24 cellular contexts compared by ENCODE assay signal in genomic region chr6:164477126-164477525, GRCh38.
DNase-seq lines count a peak whose midpoint lies in the region; FAIRE-seq and TF ChIP-seq lines count a peak whose summit lies in the region.
"Had no signal": no experiment of that assay in that cellular context is flagged by ENCODE, and none has a peak within 500 bp of the region (broad histone marks: within the 10 kb centered on the region; RNA-seq: fewer than 3 reads in every experiment).

No MANE protein-coding gene starts in this region.

- H3K4me3 ChIP-seq in AG10803 (ENCODE audit: low read length) (no peak overlapping the region), brain microvascular endothelial cell (ENCODE audit: low read depth, low read length) (no peak overlapping the region), kidney (ENCODE audit: low read length in 2 of 2) (no peak overlapping the region)
- H3K4me3 ChIP-seq: HAP-1, SJSA1 had no signal

- no peaks in the 10 kb centered on the region for H3K9me3 ChIP-seq in kidney (ENCODE audit: control insufficient read depth in 1 of 2, low read length in 2 of 2)
- H3K9me3 ChIP-seq: Caco-2, HAP-1, SJSA1 had no signal

- intact Hi-C loops in kidney (cut with DNase I): no loop called here

- no peaks in the 10 kb centered on the region for H3K36me3 ChIP-seq in brain microvascular endothelial cell (replicated peaks)
- no peaks in the 10 kb centered on the region for H3K36me3 ChIP-seq in kidney (ENCODE audit: control insufficient read depth in 1 of 2, insufficient read depth in 2 of 2, low read length in 2 of 2)
- H3K36me3 ChIP-seq: HAP-1, SJSA1 had no signal

- no peaks in the 10 kb centered on the region for H3K27me3 ChIP-seq in brain microvascular endothelial cell (replicated peaks)
- H3K27me3 ChIP-seq: SJSA1 had no signal

- peak; percentile 3 for DNase-seq in AG10803 (ENCODE audit: low read depth)
- DNase-seq in M059J (ENCODE audit: low read depth): peak; percentile 7
- peak; percentile 8 for DNase-seq in brain microvascular endothelial cell
- DNase-seq in stromal cell of bone marrow (ENCODE audit: low read depth): peak; percentile 14
- no peak for DNase-seq in kidney
- DNase-seq in activated naive CD4-positive, alpha-beta T cell treated with anti-CD3 and anti-CD28 coated beads, Interleukin-2, amount 50 U/mL, for 16 hours: no peak
- no peak for DNase-seq in NCI-H1092 (lab: John Stamatoyannopoulos, UW)
- DNase-seq: C1 segment of cervical spinal cord; Caco-2; CD8-positive, alpha-beta T cell; GOT3; HFFc6; Karpas-422; NCI-H2081; NCI-H2227 treated with DMSO at 0.1 percent for 48 hours; NCI-H69; Right ventricle myocardium superior; RPMI8226 had no signal

- in situ Hi-C loops in brain microvascular endothelial cell (cut with HindIII; ENCODE audit: low pct_ligation_motif_present, low sequenced_read_pairs): no loop called here

- no peak overlapping the region for H3K9ac ChIP-seq in kidney (ENCODE audit: low read length in 2 of 2)

- TF ChIP-seq CTCF in AG10803 (conservative IDR thresholded peaks at IDR 0.05; ENCODE audit: low read length) (no peak), brain microvascular endothelial cell (IDR thresholded peaks at IDR 0.05; ENCODE audit: low read depth, low read length, missing control alignments) (no peak), kidney (IDR thresholded peaks at IDR 0.05; ENCODE audit: borderline replicate concordance, extremely low read depth, insufficient read depth) (no peak)

- FAIRE-seq in kidney (lab: Jason Lieb, UNC): no peak
- FAIRE-seq: A204.1, G401.6, HepG2 had no signal

- H3K4me1 ChIP-seq in kidney (ENCODE audit: control insufficient read depth in 1 of 2, insufficient read depth in 1 of 2, low read depth in 1 of 2, low read length in 2 of 2): no peaks in the 10 kb centered on the region
- H3K4me1 ChIP-seq: Caco-2, SJSA1 had no signal

- H3K27ac ChIP-seq in brain microvascular endothelial cell: no peak overlapping the region
- no peak overlapping the region for H3K27ac ChIP-seq in kidney (ENCODE audit: low read depth in 2 of 2, low read length in 2 of 2)
- H3K27ac ChIP-seq: HL-60, SJSA1 had no signal

Comparison
In these comparisons a context has a peak if more than half of its experiments do, and no peak if none do; other contexts are left out.
1. DNase-seq: peak in AG10803 (single experiment), M059J (single experiment), brain microvascular endothelial cell (single experiment) and stromal cell of bone marrow (single experiment); none in kidney (single experiment), activated naive CD4-positive, alpha-beta T cell treated with anti-CD3 and anti-CD28 coated beads, Interleukin-2, amount 50 U/mL, for 16 hours (single experiment) and NCI-H1092 (single experiment).